20 cellular contexts compared by ENCODE assay signal in the genomic region with DNA sequence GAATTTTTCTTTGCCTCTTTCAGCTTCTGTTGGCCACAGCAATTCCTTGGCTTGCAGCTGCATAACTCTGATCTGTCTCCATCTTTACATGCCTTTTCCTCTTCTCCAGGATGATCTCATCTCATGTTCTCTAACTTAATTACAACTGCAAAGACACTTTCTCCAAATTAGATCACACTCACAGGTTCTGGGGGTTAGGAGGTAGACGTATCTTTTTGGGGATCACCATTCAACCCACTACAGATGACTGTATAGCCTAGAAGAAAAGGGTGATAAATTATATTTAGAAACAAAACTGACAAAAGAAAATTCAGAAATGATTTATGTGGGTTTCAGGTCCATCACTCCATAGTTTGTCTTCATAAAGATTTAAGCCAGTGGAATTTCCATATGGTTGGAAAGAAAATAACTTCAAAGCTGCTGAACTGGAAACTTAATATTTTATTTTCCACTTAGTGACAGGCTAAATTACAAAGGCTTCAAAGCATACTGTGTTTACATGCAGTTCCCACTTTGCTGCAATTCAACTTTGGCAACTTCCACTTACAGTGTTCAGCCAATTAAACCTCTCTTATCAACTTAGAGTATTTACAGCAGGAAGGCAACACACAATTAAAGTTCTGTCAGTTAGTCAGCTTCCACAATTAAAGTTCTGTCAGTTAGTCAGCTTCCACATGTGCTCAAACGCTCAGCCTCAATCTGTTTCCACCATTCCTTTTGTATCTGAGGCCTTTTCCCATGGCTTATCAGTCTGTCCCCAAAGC.
A peak's percentile ranks its signal among the peaks of the same experiment; 100 is the strongest.
DNase-seq lines count a peak whose midpoint lies in the region; ATAC-seq and TF ChIP-seq lines count a peak whose summit lies in the region.
"Had no signal": no experiment of that assay in that cellular context is flagged by ENCODE, and none has a peak within 500 bp of the region (broad histone marks: within the 10 kb centered on the region; RNA-seq: fewer than 3 reads in every experiment).

No MANE protein-coding gene starts in this region.

- H3K4me3 ChIP-seq in AG10803 (ENCODE audit: low read length) (no peak overlapping the region), GM23338 (no peak overlapping the region)
- H3K4me3 ChIP-seq: BLaER1, lower lobe of right lung, MG63, suprapubic skin had no signal

- no peak overlapping the region for H3K27ac ChIP-seq in GM23338 (ENCODE audit: low read depth)
- H3K27ac ChIP-seq: BLaER1, lower lobe of right lung, suprapubic skin had no signal

- peaks cover 21% of the 10 kb centered on the region for H3K36me3 Mint-ChIP-seq in activated CD8-positive, alpha-beta T cell treated with anti-CD3 and anti-CD28 coated beads, Interleukin-2, amount 10 ng/mL, durations not matched to agents 7 days and 5 days (ENCODE audit: low read depth)
- no peaks in the 10 kb centered on the region for H3K36me3 Mint-ChIP-seq in GM23338 (ENCODE audit: low read depth)

- H3K9me3 Mint-ChIP-seq in activated CD8-positive, alpha-beta T cell treated with anti-CD3 and anti-CD28 coated beads, Interleukin-2, amount 10 ng/mL, durations not matched to agents 7 days and 5 days (ENCODE audit: insufficient read depth) = peaks cover 4% of the 10 kb centered on the region
- H3K9me3 Mint-ChIP-seq in GM23338 = peaks cover 3% of the 10 kb centered on the region; the same call in 2 of the 3 replicates
- H3K9me3 Mint-ChIP-seq: effector memory CD8-positive, alpha-beta T cell had no signal

- H3K4me3 Mint-ChIP-seq in activated CD8-positive, alpha-beta T cell treated with anti-CD3 and anti-CD28 coated beads, Interleukin-2, amount 10 ng/mL, durations not matched to agents 7 days and 5 days = no peak overlapping the region
- no peak overlapping the region for H3K4me3 Mint-ChIP-seq in GM23338
- H3K4me3 Mint-ChIP-seq: effector memory CD8-positive, alpha-beta T cell had no signal

- H2AFZ ChIP-seq in GM23338 = no peak overlapping the region

- no peaks in the 10 kb centered on the region for H3K27me3 ChIP-seq in GM23338 (ENCODE audit: insufficient read depth)
- H3K27me3 ChIP-seq: BLaER1, MG63, suprapubic skin had no signal

- peak; percentile 3 for DNase-seq in NCI-H1694 treated with DMSO at 0.1 percent for 48 hours (lab: John Stamatoyannopoulos, UW)
- DNase-seq in NCI-H1694 (lab: John Stamatoyannopoulos, UW) = no peak
- DNase-seq in AG10803 (ENCODE audit: low read depth) = peak; percentile 37
- no peak for DNase-seq in activated CD8-positive, alpha-beta T cell treated with anti-CD3 and anti-CD28 coated beads, Interleukin-2, amount 10 ng/mL, durations not matched to agents 7 days and 5 days
- DNase-seq in left kidney (ENCODE audit: low read depth, low spot score) = peak; percentile 53
- no peak for DNase-seq in GM23338 (ENCODE audit: low spot score)
- DNase-seq: 8988T; activated CD4-positive, CD25-positive, alpha-beta regulatory T cell treated with anti-CD3 and anti-CD28 coated beads, Interleukin-2, amount 50 U/mL, for 72 hours; anterior cingulate cortex; effector memory CD8-positive, alpha-beta T cell; GDM1; HCEC 1CT; lower lobe of right lung; MG63; NCI-H446; T-helper 2 cell had no signal

- CTCF ChIA-PET in activated CD8-positive, alpha-beta T cell treated with anti-CD3 and anti-CD28 coated beads, Interleukin-2, amount 10 ng/mL, durations not matched to agents 7 days and 5 days (lab: Charles Lee) = interaction anchor here (1.4 to 10.2 kb wide), 3 partner anchors 10 to 280 kb away, joined by 4 to 138 read pairs (median 114); no protein-coding TSS in a partner anchor

- H3K4me2 ChIP-seq in GM23338 = no peak overlapping the region
- H3K4me2 ChIP-seq: BLaER1 had no signal

- no peaks in the 10 kb centered on the region for H3K79me2 ChIP-seq in GM23338 (replicated peaks; ENCODE audit: insufficient read depth)

- H3K9me2 ChIP-seq in GM23338 (ENCODE audit: insufficient read depth) = no peaks in the 10 kb centered on the region

- POLR2A ChIA-PET in activated CD8-positive, alpha-beta T cell treated with anti-CD3 and anti-CD28 coated beads, Interleukin-2, amount 10 ng/mL, durations not matched to agents 7 days and 5 days (lab: Charles Lee) = no interaction called here

- no peaks in the 10 kb centered on the region for H3K27me3 Mint-ChIP-seq in activated CD8-positive, alpha-beta T cell treated with anti-CD3 and anti-CD28 coated beads, Interleukin-2, amount 10 ng/mL, durations not matched to agents 7 days and 5 days (ENCODE audit: low read depth)
- no peaks in the 10 kb centered on the region for H3K27me3 Mint-ChIP-seq in GM23338 (ENCODE audit: insufficient read depth, low read depth, poor library complexity)

- no peaks in the 10 kb centered on the region for H4K20me1 ChIP-seq in GM23338 (replicated peaks; ENCODE audit: insufficient read depth)
- H4K20me1 ChIP-seq: BLaER1 had no signal

- TF ChIP-seq CTCF in AG10803 (conservative IDR thresholded peaks at IDR 0.05; ENCODE audit: low read length) (no peak), GM23338 (conservative IDR thresholded peaks at IDR 0.05; ENCODE audit: low read depth in 2 of 2) (no peak)

- no peaks in the 10 kb centered on the region for H3F3A ChIP-seq in GM23338 (replicated peaks; ENCODE audit: low read depth)

- no peaks in the 10 kb centered on the region for H3K36me3 ChIP-seq in GM23338 (ENCODE audit: insufficient read depth)
- H3K36me3 ChIP-seq: BLaER1, lower lobe of right lung, MG63, suprapubic skin had no signal

- no peak overlapping the region for H3K27ac Mint-ChIP-seq in activated CD8-positive, alpha-beta T cell treated with anti-CD3 and anti-CD28 coated beads, Interleukin-2, amount 10 ng/mL, durations not matched to agents 7 days and 5 days
- no peak overlapping the region for H3K27ac Mint-ChIP-seq in GM23338
- H3K27ac Mint-ChIP-seq: effector memory CD8-positive, alpha-beta T cell had no signal

- peaks cover 31% of the 10 kb centered on the region for H3K4me1 Mint-ChIP-seq in activated CD8-positive, alpha-beta T cell treated with anti-CD3 and anti-CD28 coated beads, Interleukin-2, amount 10 ng/mL, durations not matched to agents 7 days and 5 days (ENCODE audit: low read depth)
- peaks cover 3% of the 10 kb centered on the region; the same call in 2 of the 3 replicates for H3K4me1 Mint-ChIP-seq in GM23338

- peak; percentile 54 for ATAC-seq in activated CD8-positive, alpha-beta T cell treated with anti-CD3 and anti-CD28 coated beads, Interleukin-2, amount 10 ng/mL, durations not matched to agents 7 days and 5 days
- ATAC-seq in HG03095 (IDR thresholded peaks at IDR 0.05; ENCODE audit: unreplicated experiment) (no peak), GM23338 (no peak), GM18870 (IDR thresholded peaks at IDR 0.05; ENCODE audit: unreplicated experiment) (no peak)
- ATAC-seq: effector memory CD8-positive, alpha-beta T cell; lower lobe of right lung had no signal

- H3K4me1 ChIP-seq in GM23338 (ENCODE audit: insufficient read depth) = no peaks in the 10 kb centered on the region
- H3K4me1 ChIP-seq: lower lobe of right lung, suprapubic skin had no signal

TF ChIP-seq in GM23338, 12 proteins besides CTCF, POLR2A, EP300 and RAD21:
- TF ChIP-seq REST (IDR thresholded peaks at IDR 0.05; ENCODE audit: unreplicated experiment) (no peak), ZNF331 (CRISPR knock-in tag; IDR thresholded peaks at IDR 0.05; ENCODE audit: low read depth) (no peak), EZH2 (IDR thresholded peaks at IDR 0.05; ENCODE audit: low read depth, unreplicated experiment) (no peak), JUNB (IDR thresholded peaks at IDR 0.05; ENCODE audit: unreplicated experiment) (no peak), ZNF114 (CRISPR knock-in tag; IDR thresholded peaks at IDR 0.05) (no peak), NANOG (IDR thresholded peaks at IDR 0.05; ENCODE audit: borderline replicate concordance) (no peak), STAT1 (IDR thresholded peaks at IDR 0.05; ENCODE audit: unreplicated experiment) (no peak), CREB1 (CRISPR knock-in tag; IDR thresholded peaks at IDR 0.05; ENCODE audit: low read depth) (no peak), ETS1 (IDR thresholded peaks at IDR 0.05) (no peak)

Comparison
In these comparisons a context has a peak if more than half of its experiments do, and no peak if none do; other contexts are left out.
1. DNase-seq: peak in NCI-H1694 treated with DMSO at 0.1 percent for 48 hours (single experiment), AG10803 (single experiment) and left kidney (single experiment); none in NCI-H1694 (single experiment), activated CD8-positive, alpha-beta T cell treated with anti-CD3 and anti-CD28 coated beads, Interleukin-2, amount 10 ng/mL, durations not matched to agents 7 days and 5 days (single experiment) and GM23338 (single experiment).